8 cellular contexts compared by ENCODE assay signal in the genomic region with DNA sequence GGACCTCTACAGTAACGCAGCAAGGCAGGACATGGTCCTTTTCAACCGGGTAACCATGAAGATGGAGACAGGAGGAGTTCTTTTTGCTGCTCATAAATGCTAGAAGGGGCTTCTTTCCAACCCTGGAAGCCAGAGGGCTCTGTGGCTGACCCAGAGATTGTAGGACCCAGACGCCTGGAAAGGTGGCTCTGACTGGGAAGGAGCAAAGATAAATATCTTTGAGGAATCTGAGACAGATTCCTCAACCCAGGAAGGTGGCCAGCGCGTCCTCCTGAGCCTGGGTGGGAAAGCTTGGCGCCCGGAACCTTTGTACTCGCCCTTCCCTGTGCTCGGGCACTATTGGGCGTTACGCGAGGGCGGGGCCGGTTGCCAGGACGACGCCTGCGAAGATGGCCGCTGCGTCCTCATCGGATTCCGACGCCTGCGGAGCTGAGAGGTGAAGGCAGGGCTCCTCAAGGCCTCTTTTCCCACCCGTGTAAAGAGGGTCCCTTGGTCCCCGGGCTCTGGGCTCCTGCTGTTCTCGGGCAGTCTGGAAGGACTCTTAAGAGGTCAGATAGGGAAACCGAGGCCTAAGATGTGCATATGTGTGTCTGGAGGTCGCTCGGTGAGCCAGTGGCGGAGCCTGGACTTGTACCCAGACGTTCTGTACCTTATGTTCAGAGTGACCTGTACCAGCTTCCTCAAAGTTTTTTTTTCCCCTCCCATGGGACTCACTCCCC. TPM values are rescaled to one million over a fixed set of nuclear protein-coding genes. Genes with fewer than 3 reads are reported as not detected.
A peak's percentile ranks its signal among the peaks of the same experiment; 100 is the strongest.
DNase-seq lines count a peak whose midpoint lies in the region; ATAC-seq and TF ChIP-seq lines count a peak whose summit lies in the region.

A gene (plus strand): TSS at position 365 of the 719 bp plus-strand sequence. CDS start 25 bp downstream, at position 390.

- H3K36me3 ChIP-seq in right atrium auricular region: peaks cover 12% of the 10 kb centered on the region
- no peaks in the 10 kb centered on the region for H3K36me3 ChIP-seq in urinary bladder (ENCODE audit: insufficient read depth)

- H3K9me3 ChIP-seq in right atrium auricular region: no peaks in the 10 kb centered on the region

- ATAC-seq in HG02588 (IDR thresholded peaks at IDR 0.05; ENCODE audit: unreplicated experiment): peak; percentile 85

- DNase-seq in GDM1 (lab: John Stamatoyannopoulos, UW) (peak; percentile 64), NCI-H1417 treated with DMSO at 0.1 percent for 48 hours (lab: John Stamatoyannopoulos, UW) (peak; percentile 45), T-helper 2 cell (peak; percentile 46 to 81 (median 74)), amygdala (lab: John Stamatoyannopoulos, UW) (peak in 54 of 56 donors; percentile 25 to 87 (median 70)), right atrium auricular region (ENCODE audit: low spot score) (peak; percentile 87), pulmonary artery endothelial cell (ENCODE audit: low read depth, low spot score) (peak; percentile 22)

- no peaks in the 10 kb centered on the region for H3K27me3 ChIP-seq in right atrium auricular region

- peak within 1 kb of the TSS; percentile 49 to 58 for H3K27ac ChIP-seq in right atrium auricular region
- H3K27ac ChIP-seq in urinary bladder (ENCODE audit: low read depth): no peak within 1 kb of the TSS

- peak in 1 of 2 donors; percentile 13 for TF ChIP-seq CTCF in right atrium auricular region (IDR thresholded peaks at IDR 0.05)

- under 1% methylated on average over 31 of the region's 31 CpGs for WGBS in urinary bladder

- H3K4me1 ChIP-seq in right atrium auricular region (peaks cover 0 to 11% of the 10 kb centered on the region in 2 donors), urinary bladder (ENCODE audit: insufficient read depth) (no peaks in the 10 kb centered on the region)

- H3K4me3 ChIP-seq in right atrium auricular region (peak within 1 kb of the TSS; percentile 59 to 74), urinary bladder (ENCODE audit: low read depth, low read length) (peak within 1 kb of the TSS; percentile 67)

RNA-seq across cellular contexts. Expression of the gene that starts here (rescaled TPM):
- total RNA-seq in right atrium auricular region (10 to 100 TPM; 37.0 to 38.7 TPM), pulmonary artery endothelial cell (17.4 and 27.7 TPM in 2 replicates), urinary bladder (40.4 TPM)
- polyA plus RNA-seq in urinary bladder: 33.3 TPM

Comparison
In these comparisons a context has a peak if more than half of its experiments do, and no peak if none do; other contexts are left out.
1. DNase-seq: peak in every context shown above with its lines; median percentile 87 in right atrium auricular region; 74 in T-helper 2 cell; 70 in amygdala; 64 in GDM1; 45 in NCI-H1417 treated with DMSO at 0.1 percent for 48 hours; 22 in pulmonary artery endothelial cell.